14 cellular contexts compared by ENCODE assay signal in genomic region chr10:113026679-113027078, GRCh38.
DNase-seq lines count a peak whose midpoint lies in the region; ATAC-seq and TF ChIP-seq lines count a peak whose summit lies in the region.
"Had no signal": no experiment of that assay in that cellular context is flagged by ENCODE, and none has a peak within 500 bp of the region (broad histone marks: within the 10 kb centered on the region; RNA-seq: fewer than 3 reads in every experiment).

No MANE protein-coding gene starts in this region.

- no peaks in the 10 kb centered on the region for H3K27me3 Mint-ChIP-seq in nephron (ENCODE audit: low read depth)

- peaks cover 58% of the 10 kb centered on the region for H3K4me1 Mint-ChIP-seq in nephron
- H3K4me1 Mint-ChIP-seq: activated CD4-positive, alpha-beta memory T cell treated with anti-CD3 and anti-CD28 coated beads, Interleukin-2, amount 10 ng/mL, durations not matched to agents 7 days and 5 days had no signal

- no peaks in the 10 kb centered on the region for H3K9me3 Mint-ChIP-seq in nephron

- peak overlapping the region; percentile 65 to 74 (median 67) for H3K27ac Mint-ChIP-seq in nephron
- H3K27ac Mint-ChIP-seq: activated CD4-positive, alpha-beta memory T cell treated with anti-CD3 and anti-CD28 coated beads, Interleukin-2, amount 10 ng/mL, durations not matched to agents 7 days and 5 days had no signal

- H3K4me3 ChIP-seq in astrocyte of the spinal cord (ENCODE audit: low read depth, low read length): no peak overlapping the region
- H3K4me3 ChIP-seq: Peyer's patch, spleen had no signal

- peak; percentile 53 for DNase-seq in A172 (ENCODE audit: low spot score)
- peak; percentile 21 for DNase-seq in HCEC 1CT
- DNase-seq in astrocyte of the spinal cord (ENCODE audit: low read depth, low spot score): peak; percentile 91
- DNase-seq in Kasumi-1 (lab: John Stamatoyannopoulos, UW): no peak
- DNase-seq in Ammon's horn (ENCODE audit: low spot score): no peak
- DNase-seq in NCI-H146 (lab: John Stamatoyannopoulos, UW): no peak
- DNase-seq: activated CD4-positive, alpha-beta memory T cell treated with anti-CD3 and anti-CD28 coated beads, Interleukin-2, amount 10 ng/mL, durations not matched to agents 7 days and 5 days; DMS79 treated with DMSO at 0.1 percent for 48 hours; naive B cell; NCI-H345; Peyer's patch; spleen had no signal

- in situ Hi-C loops in astrocyte of the spinal cord (cut with HindIII; ENCODE audit: low sequenced_read_pairs): no loop called here

- peaks cover 7% of the 10 kb centered on the region for H3K36me3 Mint-ChIP-seq in nephron (ENCODE audit: low read depth)
- H3K36me3 Mint-ChIP-seq: naive B cell had no signal

- H3K4me3 Mint-ChIP-seq in nephron: peak overlapping the region in 1 of 3 experiments; percentile 24
- H3K4me3 Mint-ChIP-seq: activated CD4-positive, alpha-beta memory T cell treated with anti-CD3 and anti-CD28 coated beads, Interleukin-2, amount 10 ng/mL, durations not matched to agents 7 days and 5 days; naive B cell had no signal

- no peak for TF ChIP-seq CTCF in astrocyte of the spinal cord (IDR thresholded peaks at IDR 0.05; ENCODE audit: low read depth, low read length)
- TF ChIP-seq CTCF in nephron (IDR thresholded peaks at IDR 0.05; ENCODE audit: unreplicated experiment in 3 of 3): no peak

- no peak for ATAC-seq in HG02571 (IDR thresholded peaks at IDR 0.05; ENCODE audit: unreplicated experiment)

Comparison
In these comparisons a context has a peak if more than half of its experiments do, and no peak if none do; other contexts are left out.
1. DNase-seq: peak in A172 (single experiment), HCEC 1CT (single experiment) and astrocyte of the spinal cord (single experiment); none in Kasumi-1 (0 of 2), Ammon's horn (single experiment) and NCI-H146 (single experiment).